Comparison of ENCODE assay signal across 14 cellular contexts in genomic region chr3:64667887-64668581, GRCh38. TPM values are rescaled to one million over a fixed set of nuclear protein-coding genes. Genes with fewer than 3 reads are reported as not detected.
DNase-seq lines count a peak whose midpoint lies in the region; ATAC-seq and TF ChIP-seq lines count a peak whose summit lies in the region.
"Had no signal": no experiment of that assay in that cellular context is flagged by ENCODE, and none has a peak within 500 bp of the region (broad histone marks: within the 10 kb centered on the region; RNA-seq: fewer than 3 reads in every experiment).

No MANE protein-coding gene starts in this region.

- no peak for TF ChIP-seq EP300 in transverse colon (IDR thresholded peaks at IDR 0.05; ENCODE audit: low read depth)

- peak overlapping the region; percentile 22 for H3K27ac ChIP-seq in right cardiac atrium (ENCODE audit: low read length)
- H3K27ac ChIP-seq in neuronal stem cell (replicated peaks; ENCODE audit: low read length): no peak overlapping the region
- peak overlapping the region; percentile 44 to 67 (median 58) for H3K27ac ChIP-seq in transverse colon

- intact Hi-C loops in right cardiac atrium (cut with DNase I) (no loop called here), transverse colon (cut with DNase I; ENCODE audit: low total_unique reads) (no loop called here)

- no peak overlapping the region for H3K4me2 ChIP-seq in neuronal stem cell (ENCODE audit: insufficient read depth, low read length, poor library complexity, severe bottlenecking)

- H2BK12ac ChIP-seq in neuronal stem cell (ENCODE audit: low read length): no peak overlapping the region

- peaks cover 10% of the 10 kb centered on the region for H3K4me1 ChIP-seq in right cardiac atrium (ENCODE audit: control insufficient read depth, insufficient read depth, low read length)
- H3K4me1 ChIP-seq in neuronal stem cell (ENCODE audit: control insufficient read depth in 2 of 2, insufficient read depth in 1 of 2, low read depth in 1 of 2, low read length in 2 of 2): peaks cover 7 to 10% of the 10 kb centered on the region in 2 donors
- H3K4me1 ChIP-seq in transverse colon: peaks cover 0 to 14% (median 4%) of the 10 kb centered on the region in 4 donors

- no peak for TF ChIP-seq POLR2A in transverse colon (IDR thresholded peaks at IDR 0.05)

- peak; percentile 80 to 81 for ATAC-seq in right cardiac atrium
- ATAC-seq in GM19467 (IDR thresholded peaks at IDR 0.05; ENCODE audit: unreplicated experiment): no peak
- ATAC-seq in GM19397 (IDR thresholded peaks at IDR 0.05; ENCODE audit: unreplicated experiment): no peak
- ATAC-seq: naive thymus-derived CD4-positive, alpha-beta T cell had no signal

- H4K8ac ChIP-seq in neuronal stem cell (ENCODE audit: low read depth, low read length): no peak overlapping the region

- no peak overlapping the region for H3K4ac ChIP-seq in neuronal stem cell (ENCODE audit: low read length)

- H3K4me3 ChIP-seq in right cardiac atrium (ENCODE audit: low read length): no peak overlapping the region
- no peak overlapping the region for H3K4me3 ChIP-seq in neuronal stem cell (ENCODE audit: low read length in 2 of 2)
- H3K4me3 ChIP-seq in transverse colon: no peak overlapping the region

- no peak for TF ChIP-seq CTCF in transverse colon (IDR thresholded peaks at IDR 0.05)

- no peak overlapping the region for H3K23ac ChIP-seq in neuronal stem cell (ENCODE audit: low read depth, low read length, poor library complexity)

- peak overlapping the region; percentile 73 for H2AFZ ChIP-seq in neuronal stem cell (ENCODE audit: low read length)

- in situ Hi-C loops in transverse colon (cut with MboI; ENCODE audit: low pct_ligation_motif_present in 1 of 4, low pct_unique_long_range_greater_than_20kb in 1 of 4, low sequenced_read_pairs in 3 of 4): no loop called here

- H3K9me3 ChIP-seq in right cardiac atrium (ENCODE audit: control insufficient read depth, low read length) (no peaks in the 10 kb centered on the region), neuronal stem cell (replicated peaks in 1 of 2; ENCODE audit: control insufficient read depth in 2 of 2, insufficient read depth in 1 of 2, low read depth in 1 of 2, low read length in 2 of 2) (peaks cover 3% of the 10 kb centered on the region in 2 donors), transverse colon (no peaks in the 10 kb centered on the region)
- H3K9me3 ChIP-seq: Caco-2 had no signal

- H3K79me1 ChIP-seq in neuronal stem cell (ENCODE audit: low read depth, low read length): peaks cover 2% of the 10 kb centered on the region

- H3K18ac ChIP-seq in neuronal stem cell (ENCODE audit: low read length): peak overlapping the region; percentile 51

- no peak overlapping the region for H2AK5ac ChIP-seq in neuronal stem cell (ENCODE audit: low read depth, low read length)

- H4K91ac ChIP-seq in neuronal stem cell (ENCODE audit: low read depth, low read length, poor library complexity): no peak overlapping the region

- no peak overlapping the region for H2BK15ac ChIP-seq in neuronal stem cell (ENCODE audit: low read length)

- H2BK5ac ChIP-seq in neuronal stem cell (ENCODE audit: low read length): no peak overlapping the region

- H2BK120ac ChIP-seq in neuronal stem cell (ENCODE audit: low read depth, low read length): no peak overlapping the region

- H3K14ac ChIP-seq in neuronal stem cell (ENCODE audit: low read length): no peak overlapping the region

- H3K36me3 ChIP-seq in neuronal stem cell (replicated peaks in 1 of 2; ENCODE audit: control insufficient read depth in 2 of 2, insufficient read depth in 2 of 2, low read length in 2 of 2): peaks cover 0 to 2% of the 10 kb centered on the region in 2 donors
- no peaks in the 10 kb centered on the region for H3K36me3 ChIP-seq in transverse colon

- WGBS in right cardiac atrium: 50% methylated on average over 13 of the region's 13 CpGs
- no CpG with 5 or more reads among the region's 13 CpGs for WGBS in neuronal stem cell (ENCODE audit: extremely low coverage in 2 of 2, insufficient read length in 2 of 2, insufficient replicate concordance in 1 of 2), 2 donors
- WGBS in transverse colon (ENCODE audit: low coverage in 1 of 2), 2 donors: 73 to 85% methylated on average over 8 to 13 of the region's 13 CpGs

- DNase-seq in dermis blood vessel endothelial cell (peak; percentile 52), right cardiac atrium (peak; percentile 72 to 81 (median 80)), neuronal stem cell (ENCODE audit: low spot score) (no peak), transverse colon (no peak), GM19238 (ENCODE audit: insufficient read length, low spot score) (no peak), T1000 (lab: John Stamatoyannopoulos, UW) (no peak)
- DNase-seq: activated naive CD4-positive, alpha-beta T cell treated with Interleukin-2 at 50 U/mL for 16 hours; activated T-cell treated with anti-CD3 and anti-CD28 coated beads for 4 hours; Caco-2; naive thymus-derived CD4-positive, alpha-beta T cell; retina; stimulated activated CD4-positive, alpha-beta T cell treated with anti-CD3 and anti-CD28 coated beads, Interleukin-2, amount 100 ng/mL, for 48 hours had no signal

- no peaks in the 10 kb centered on the region for H3K27me3 ChIP-seq in right cardiac atrium (ENCODE audit: control insufficient read depth, insufficient read depth)
- H3K27me3 ChIP-seq in neuronal stem cell (ENCODE audit: control insufficient read depth in 3 of 3, insufficient read depth in 3 of 3, low read depth in 1 of 3, low read length in 3 of 3): no peaks in the 10 kb centered on the region
- H3K27me3 ChIP-seq in transverse colon: no peaks in the 10 kb centered on the region

- no peak overlapping the region for H3K9ac ChIP-seq in neuronal stem cell (ENCODE audit: low read depth, low read length, poor library complexity)

RNA-seq across cellular contexts. Expression of gene ADAMTS9, which starts 19.8 kb away (rescaled TPM):
- total RNA-seq in dermis blood vessel endothelial cell (80.3 and 86.0 TPM in 2 replicates), right cardiac atrium (10 to 100 TPM in 3 of 4 donors, 1 to 10 TPM in 1; 9.8 to 53.4 (median 13.7) TPM), transverse colon (10 to 100 TPM in 2 of 4 donors, 1 to 10 TPM in 2; 6.3 to 20.1 (median 13.0) TPM)
- 10.1 TPM for polyA plus RNA-seq in right cardiac atrium
- polyA plus RNA-seq in neuronal stem cell (2013, experiment 1 of 2): 18.4 TPM
- polyA plus RNA-seq in neuronal stem cell (2013, experiment 2 of 2): 20.5 TPM
- total RNA-seq: naive thymus-derived CD4-positive, alpha-beta T cell had no signal
- polyA plus RNA-seq: naive thymus-derived CD4-positive, alpha-beta T cell had no signal

Comparison
In these comparisons a context has a peak if more than half of its experiments do, and no peak if none do; other contexts are left out.
1. DNase-seq: peak in dermis blood vessel endothelial cell (single experiment) and right cardiac atrium (3 of 3); none in neuronal stem cell (single experiment), transverse colon (single experiment), GM19238 (single experiment) and T1000 (single experiment).
2. ATAC-seq: peak in right cardiac atrium (2 of 2); none in GM19467 (single experiment) and GM19397 (single experiment).